In genomic region chr3:13650210-13651056, GRCh38 we compare ENCODE assay signal across 1 cellular context.
A peak's percentile ranks its signal among the peaks of the same experiment; 100 is the strongest.
TF ChIP-seq lines count a peak whose summit lies in the region.

No MANE protein-coding gene starts in this region.

TF ChIP-seq in HepG2, 621 proteins besides CTCF, POLR2A, EP300 and RAD21 (continued from another document and continues in another):
- TF ChIP-seq ZNF280D (CRISPR knock-in tag; IDR thresholded peaks at IDR 0.05) (peak; percentile 54; the same call in 1 of the 2 replicates), ZFP1 (CRISPR knock-in tag; IDR thresholded peaks at IDR 0.05) (no peak), ZSCAN20 (CRISPR knock-in tag; IDR thresholded peaks at IDR 0.05; ENCODE audit: borderline replicate concordance) (no peak), LRRFIP1 (CRISPR knock-in tag; conservative IDR thresholded peaks at IDR 0.05) (no peak), TEAD2 (CRISPR knock-in tag; IDR thresholded peaks at IDR 0.05) (no peak), ZNF891 (CRISPR knock-in tag; IDR thresholded peaks at IDR 0.05) (no peak), ZNF318 (CRISPR knock-in tag; IDR thresholded peaks at IDR 0.05) (no peak), NAIF1 (CRISPR knock-in tag; IDR thresholded peaks at IDR 0.05; ENCODE audit: borderline replicate concordance) (no peak), ZNF232 (CRISPR knock-in tag; IDR thresholded peaks at IDR 0.05; ENCODE audit: borderline replicate concordance) (peak; percentile 77; the same call in 1 of the 2 replicates), NFE2L1 (CRISPR knock-in tag; IDR thresholded peaks at IDR 0.05; ENCODE audit: borderline replicate concordance) (no peak), DRAP1 (CRISPR knock-in tag; IDR thresholded peaks at IDR 0.05) (no peak), HNRNPK (IDR thresholded peaks at IDR 0.05; ENCODE audit: low read depth, low read length, poor library complexity, severe bottlenecking) (no peak), NFKB2 (CRISPR knock-in tag; IDR thresholded peaks at IDR 0.05; ENCODE audit: borderline replicate concordance) (peak; percentile 76; the same call in 1 of the 2 replicates), HDAC2 (CRISPR knock-in tag; IDR thresholded peaks at IDR 0.05) (0 out of 2 replicates have a peak, but pooled peaks have one; percentile 25), TCF7 (IDR thresholded peaks at IDR 0.05; ENCODE audit: low read depth) (no peak), ZXDC (CRISPR knock-in tag; IDR thresholded peaks at IDR 0.05) (no peak), ZNF770 (CRISPR knock-in tag; IDR thresholded peaks at IDR 0.05) (no peak; the same call in 1 of the 2 replicates), DZIP1 (CRISPR knock-in tag; IDR thresholded peaks at IDR 0.05) (no peak), GMEB2 (CRISPR knock-in tag; IDR thresholded peaks at IDR 0.05; ENCODE audit: low read depth) (no peak), ZNF639 (CRISPR knock-in tag; conservative IDR thresholded peaks at IDR 0.05) (no peak), ZNF766 (CRISPR knock-in tag; IDR thresholded peaks at IDR 0.05; ENCODE audit: borderline replicate concordance) (no peak), SIN3A (IDR thresholded peaks at IDR 0.05; ENCODE audit: borderline replicate concordance, low read depth, low read length) (no peak), ZNF484 (CRISPR knock-in tag; IDR thresholded peaks at IDR 0.05; ENCODE audit: borderline replicate concordance, low read depth) (no peak), NCOA1 (CRISPR knock-in tag; IDR thresholded peaks at IDR 0.05) (no peak), ZNF235 (CRISPR knock-in tag; IDR thresholded peaks at IDR 0.05; ENCODE audit: borderline replicate concordance) (no peak), ATF3 (CRISPR knock-in tag; IDR thresholded peaks at IDR 0.05) (no peak)
